Comparison of ENCODE assay signal across 14 cellular contexts in genomic region chr6:168526841-168527281, GRCh38.
DNase-seq lines count a peak whose midpoint lies in the region; ATAC-seq, FAIRE-seq and TF ChIP-seq lines count a peak whose summit lies in the region.
"Had no signal": no experiment of that assay in that cellular context is flagged by ENCODE, and none has a peak within 500 bp of the region (broad histone marks: within the 10 kb centered on the region; RNA-seq: fewer than 3 reads in every experiment).

No MANE protein-coding gene starts in this region.

- intact Hi-C loops in left cardiac atrium (cut with DNase I) (no loop called here), sigmoid colon (cut with DNase I) (no loop called here)

- peaks cover 3% of the 10 kb centered on the region for H3K9me3 ChIP-seq in astrocyte (ENCODE audit: insufficient read depth, low read depth, low read length)
- H3K9me3 ChIP-seq in sigmoid colon: no peaks in the 10 kb centered on the region
- H3K9me3 ChIP-seq: neutrophil had no signal

- no peak overlapping the region for H3K9ac ChIP-seq in astrocyte (ENCODE audit: low read length)

- TF ChIP-seq EP300 in sigmoid colon (IDR thresholded peaks at IDR 0.05): peak in 1 of 4 donors; percentile 26

- H3K36me3 ChIP-seq in astrocyte (ENCODE audit: insufficient read depth, low read length) (no peaks in the 10 kb centered on the region), sigmoid colon (no peaks in the 10 kb centered on the region)
- H3K36me3 ChIP-seq: neutrophil had no signal

- FAIRE-seq in astrocyte (lab: Jason Lieb, UNC): no peak

- H3K27me3 ChIP-seq in astrocyte (ENCODE audit: insufficient read depth, low read length): peaks cover 3% of the 10 kb centered on the region
- H3K27me3 ChIP-seq in sigmoid colon: no peaks in the 10 kb centered on the region
- H3K27me3 ChIP-seq: neutrophil had no signal

- H3K4me2 ChIP-seq in astrocyte (ENCODE audit: low read length): peak overlapping the region; percentile 42

- DNase-seq in NCI-H1092 (lab: John Stamatoyannopoulos, UW) (peak; percentile 91), astrocyte (ENCODE audit: low read depth) (no peak), left cardiac atrium (peak; percentile 31), sigmoid colon (peak; percentile 78), iPS-NIHi7 (ENCODE audit: extremely low spot score) (no peak)
- DNase-seq in activated CD4-positive, CD25-positive, alpha-beta regulatory T cell treated with anti-CD3 and anti-CD28 coated beads, Interleukin-2, amount 50 U/mL, for 72 hours: no peak
- DNase-seq in natural killer cell treated with Interleukin-12 subunit alpha and Interleukin-12 subunit beta and Interleukin-15 and Interleukin-18, amount 100 ng/mL, for 72 hours (ENCODE audit: low spot score): no peak
- DNase-seq: activated CD4-positive, alpha-beta T cell treated with anti-CD3 and anti-CD28 coated beads for 1 hour; activated T-cell treated with anti-CD3 and anti-CD28 coated beads, Interleukin-2, amount 50 U/mL, for 1 hour; Karpas-422; PC-3; SW 1271 had no signal

- H3K4me3 Mint-ChIP-seq in astrocyte (ENCODE audit: unreplicated experiment): no peak overlapping the region
- H3K4me3 Mint-ChIP-seq in natural killer cell treated with Interleukin-12 subunit alpha and Interleukin-12 subunit beta and Interleukin-15 and Interleukin-18, amount 100 ng/mL, for 72 hours: no peak overlapping the region

- no peak overlapping the region for H3K27ac Mint-ChIP-seq in astrocyte (ENCODE audit: unreplicated experiment)
- no peak overlapping the region for H3K27ac Mint-ChIP-seq in natural killer cell treated with Interleukin-12 subunit alpha and Interleukin-12 subunit beta and Interleukin-15 and Interleukin-18, amount 100 ng/mL, for 72 hours

- H3K4me1 ChIP-seq in astrocyte (ENCODE audit: insufficient read depth, low read length) (peaks cover 7% of the 10 kb centered on the region), sigmoid colon (peaks cover 0 to 17% (median 16%) of the 10 kb centered on the region in 4 donors)

- TF ChIP-seq CTCF in astrocyte (IDR thresholded peaks at IDR 0.05; ENCODE audit: insufficient read depth, low read depth, low read length) (no peak), sigmoid colon (IDR thresholded peaks at IDR 0.05) (no peak)

- H3K27ac ChIP-seq in astrocyte (ENCODE audit: low read depth, low read length) (no peak overlapping the region), sigmoid colon (peak overlapping the region; percentile 30 to 74 (median 55))
- H3K27ac ChIP-seq: neutrophil had no signal

- no peaks in the 10 kb centered on the region for H3K4me1 Mint-ChIP-seq in astrocyte (ENCODE audit: low read depth, unreplicated experiment)
- no peaks in the 10 kb centered on the region for H3K4me1 Mint-ChIP-seq in natural killer cell treated with Interleukin-12 subunit alpha and Interleukin-12 subunit beta and Interleukin-15 and Interleukin-18, amount 100 ng/mL, for 72 hours (ENCODE audit: low read depth in 2 of 2)

- peaks cover 18% of the 10 kb centered on the region for H3K27me3 Mint-ChIP-seq in astrocyte (ENCODE audit: low read depth, unreplicated experiment)
- peaks cover 0 to 15% of the 10 kb centered on the region in 2 donors for H3K27me3 Mint-ChIP-seq in natural killer cell treated with Interleukin-12 subunit alpha and Interleukin-12 subunit beta and Interleukin-15 and Interleukin-18, amount 100 ng/mL, for 72 hours

- peak; percentile 80 to 83 for ATAC-seq in left cardiac atrium
- no peak for ATAC-seq in natural killer cell treated with Interleukin-12 subunit alpha and Interleukin-12 subunit beta and Interleukin-15 and Interleukin-18, amount 100 ng/mL, for 72 hours
- ATAC-seq in GM19035 (IDR thresholded peaks at IDR 0.05; ENCODE audit: unreplicated experiment): no peak
- ATAC-seq: PC-3 had no signal

- H2AFZ ChIP-seq in astrocyte (ENCODE audit: low read depth, low read length): no peak overlapping the region

- H4K20me1 ChIP-seq in astrocyte (ENCODE audit: insufficient read depth, low read length): no peaks in the 10 kb centered on the region

- H3K36me3 Mint-ChIP-seq in astrocyte (ENCODE audit: low read depth, unreplicated experiment): no peaks in the 10 kb centered on the region
- no peaks in the 10 kb centered on the region for H3K36me3 Mint-ChIP-seq in natural killer cell treated with Interleukin-12 subunit alpha and Interleukin-12 subunit beta and Interleukin-15 and Interleukin-18, amount 100 ng/mL, for 72 hours

- no peaks in the 10 kb centered on the region for H3K9me3 Mint-ChIP-seq in astrocyte (ENCODE audit: unreplicated experiment)
- H3K9me3 Mint-ChIP-seq in natural killer cell treated with Interleukin-12 subunit alpha and Interleukin-12 subunit beta and Interleukin-15 and Interleukin-18, amount 100 ng/mL, for 72 hours: no peaks in the 10 kb centered on the region

- TF ChIP-seq POLR2A in sigmoid colon (IDR thresholded peaks at IDR 0.05): no peak

- no peak overlapping the region for H3K4me3 ChIP-seq in astrocyte (ENCODE audit: insufficient read depth, low read depth, low read length)
- H3K4me3 ChIP-seq in sigmoid colon: no peak overlapping the region

- no peaks in the 10 kb centered on the region for H3K79me2 ChIP-seq in astrocyte (ENCODE audit: insufficient read depth, low read length)

- 43 to 69% methylated on average over 8 of the region's 8 CpGs for WGBS in sigmoid colon, 2 donors

Comparison
In these comparisons a context has a peak if more than half of its experiments do, and no peak if none do; other contexts are left out.
1. DNase-seq: peak in NCI-H1092 (single experiment), left cardiac atrium (single experiment) and sigmoid colon (single experiment); none in astrocyte (single experiment), activated CD4-positive, CD25-positive, alpha-beta regulatory T cell treated with anti-CD3 and anti-CD28 coated beads, Interleukin-2, amount 50 U/mL, for 72 hours (single experiment), natural killer cell treated with Interleukin-12 subunit alpha and Interleukin-12 subunit beta and Interleukin-15 and Interleukin-18, amount 100 ng/mL, for 72 hours (single experiment) and iPS-NIHi7 (single experiment).
2. ATAC-seq: peak in left cardiac atrium (2 of 2); none in natural killer cell treated with Interleukin-12 subunit alpha and Interleukin-12 subunit beta and Interleukin-15 and Interleukin-18, amount 100 ng/mL, for 72 hours (0 of 2) and GM19035 (single experiment).